ENCODE assay signal across 2 cellular contexts in genomic region chr19:20214366-20214765, GRCh38. TPM values are rescaled to one million over a fixed set of nuclear protein-coding genes. Genes with fewer than 3 reads are reported as not detected.
"Had no signal": no experiment of that assay in that cellular context is flagged by ENCODE, and none has a peak within 500 bp of the region (broad histone marks: within the 10 kb centered on the region; RNA-seq: fewer than 3 reads in every experiment).

No MANE protein-coding gene starts in this region.

RNA-seq across cellular contexts. Expression of gene ZNF486, which starts 47.4 kb away (rescaled TPM):
- total RNA-seq: MCF 10A, NCI-H460 had no signal
